Comparison of ENCODE assay signal across 1 cellular context in the genomic region with DNA sequence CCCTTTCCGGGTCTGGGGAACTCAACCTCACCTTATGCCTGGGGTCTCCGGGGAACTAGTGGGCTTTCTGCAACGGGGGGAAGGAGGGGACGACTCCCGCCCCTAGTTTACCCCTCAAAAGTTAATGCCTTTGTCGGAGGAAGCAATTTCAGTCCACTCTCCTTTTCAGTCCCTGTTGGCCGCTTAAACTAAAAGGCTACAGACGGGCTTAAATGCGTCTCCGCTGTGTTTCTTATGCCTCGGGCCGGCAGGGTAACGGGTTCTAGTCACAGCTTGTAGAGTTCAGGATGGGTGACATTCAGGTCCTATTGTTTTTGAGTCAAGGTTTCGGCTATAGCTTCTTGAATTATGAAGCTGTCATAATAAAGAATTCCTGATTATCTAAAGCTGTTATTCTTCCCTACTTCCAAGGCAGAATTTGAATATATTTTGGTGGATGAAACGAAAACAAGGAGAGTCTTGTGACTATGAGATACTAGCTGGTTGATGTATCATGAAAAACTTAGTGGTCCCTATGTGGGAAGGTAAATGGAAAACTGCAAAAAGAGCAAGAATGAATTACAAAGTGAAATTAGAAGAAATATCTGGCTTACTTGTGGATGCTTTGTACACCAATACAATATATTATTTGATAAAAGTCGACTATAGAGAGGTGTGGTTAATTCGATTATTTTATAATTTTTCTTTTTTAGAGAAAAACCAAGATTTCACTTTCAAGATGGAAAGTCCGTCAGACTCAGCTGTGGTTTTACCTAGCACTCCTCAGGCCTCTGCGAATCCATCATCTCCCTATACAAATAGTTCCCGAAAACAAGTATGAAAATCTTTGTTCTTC.
TF ChIP-seq lines count a peak whose summit lies in the region.

No MANE protein-coding gene starts in this region.

TF ChIP-seq in HEK293, 187 proteins besides CTCF, POLR2A, EP300 and RAD21 (continued from another document and continues in another):
- TF ChIP-seq, protein P1, sequence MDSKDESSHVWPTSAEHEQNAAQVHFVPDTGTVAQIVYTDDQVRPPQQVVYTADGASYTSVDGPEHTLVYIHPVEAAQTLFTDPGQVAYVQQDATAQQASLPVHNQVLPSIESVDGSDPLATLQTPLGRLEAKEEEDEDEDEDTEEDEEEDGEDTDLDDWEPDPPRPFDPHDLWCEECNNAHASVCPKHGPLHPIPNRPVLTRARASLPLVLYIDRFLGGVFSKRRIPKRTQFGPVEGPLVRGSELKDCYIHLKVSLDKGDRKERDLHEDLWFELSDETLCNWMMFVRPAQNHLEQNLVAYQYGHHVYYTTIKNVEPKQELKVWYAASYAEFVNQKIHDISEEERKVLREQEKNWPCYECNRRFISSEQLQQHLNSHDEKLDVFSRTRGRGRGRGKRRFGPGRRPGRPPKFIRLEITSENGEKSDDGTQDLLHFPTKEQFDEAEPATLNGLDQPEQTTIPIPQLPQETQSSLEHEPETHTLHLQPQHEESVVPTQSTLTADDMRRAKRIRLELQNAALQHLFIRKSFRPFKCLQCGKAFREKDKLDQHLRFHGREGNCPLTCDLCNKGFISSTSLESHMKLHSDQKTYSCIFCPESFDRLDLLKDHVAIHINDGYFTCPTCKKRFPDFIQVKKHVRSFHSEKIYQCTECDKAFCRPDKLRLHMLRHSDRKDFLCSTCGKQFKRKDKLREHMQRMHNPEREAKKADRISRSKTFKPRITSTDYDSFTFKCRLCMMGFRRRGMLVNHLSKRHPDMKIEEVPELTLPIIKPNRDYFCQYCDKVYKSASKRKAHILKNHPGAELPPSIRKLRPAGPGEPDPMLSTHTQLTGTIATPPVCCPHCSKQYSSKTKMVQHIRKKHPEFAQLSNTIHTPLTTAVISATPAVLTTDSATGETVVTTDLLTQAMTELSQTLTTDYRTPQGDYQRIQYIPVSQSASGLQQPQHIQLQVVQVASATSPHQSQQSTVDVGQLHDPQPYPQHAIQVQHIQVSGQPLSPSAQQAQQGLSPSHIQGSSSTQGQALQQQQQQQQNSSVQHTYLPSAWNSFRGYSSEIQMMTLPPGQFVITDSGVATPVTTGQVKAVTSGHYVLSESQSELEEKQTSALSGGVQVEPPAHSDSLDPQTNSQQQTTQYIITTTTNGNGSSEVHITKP (tag by site-specific recombination; IDR thresholded peaks at IDR 0.05), result peak; percentile 99
- TF ChIP-seq, protein P2, sequence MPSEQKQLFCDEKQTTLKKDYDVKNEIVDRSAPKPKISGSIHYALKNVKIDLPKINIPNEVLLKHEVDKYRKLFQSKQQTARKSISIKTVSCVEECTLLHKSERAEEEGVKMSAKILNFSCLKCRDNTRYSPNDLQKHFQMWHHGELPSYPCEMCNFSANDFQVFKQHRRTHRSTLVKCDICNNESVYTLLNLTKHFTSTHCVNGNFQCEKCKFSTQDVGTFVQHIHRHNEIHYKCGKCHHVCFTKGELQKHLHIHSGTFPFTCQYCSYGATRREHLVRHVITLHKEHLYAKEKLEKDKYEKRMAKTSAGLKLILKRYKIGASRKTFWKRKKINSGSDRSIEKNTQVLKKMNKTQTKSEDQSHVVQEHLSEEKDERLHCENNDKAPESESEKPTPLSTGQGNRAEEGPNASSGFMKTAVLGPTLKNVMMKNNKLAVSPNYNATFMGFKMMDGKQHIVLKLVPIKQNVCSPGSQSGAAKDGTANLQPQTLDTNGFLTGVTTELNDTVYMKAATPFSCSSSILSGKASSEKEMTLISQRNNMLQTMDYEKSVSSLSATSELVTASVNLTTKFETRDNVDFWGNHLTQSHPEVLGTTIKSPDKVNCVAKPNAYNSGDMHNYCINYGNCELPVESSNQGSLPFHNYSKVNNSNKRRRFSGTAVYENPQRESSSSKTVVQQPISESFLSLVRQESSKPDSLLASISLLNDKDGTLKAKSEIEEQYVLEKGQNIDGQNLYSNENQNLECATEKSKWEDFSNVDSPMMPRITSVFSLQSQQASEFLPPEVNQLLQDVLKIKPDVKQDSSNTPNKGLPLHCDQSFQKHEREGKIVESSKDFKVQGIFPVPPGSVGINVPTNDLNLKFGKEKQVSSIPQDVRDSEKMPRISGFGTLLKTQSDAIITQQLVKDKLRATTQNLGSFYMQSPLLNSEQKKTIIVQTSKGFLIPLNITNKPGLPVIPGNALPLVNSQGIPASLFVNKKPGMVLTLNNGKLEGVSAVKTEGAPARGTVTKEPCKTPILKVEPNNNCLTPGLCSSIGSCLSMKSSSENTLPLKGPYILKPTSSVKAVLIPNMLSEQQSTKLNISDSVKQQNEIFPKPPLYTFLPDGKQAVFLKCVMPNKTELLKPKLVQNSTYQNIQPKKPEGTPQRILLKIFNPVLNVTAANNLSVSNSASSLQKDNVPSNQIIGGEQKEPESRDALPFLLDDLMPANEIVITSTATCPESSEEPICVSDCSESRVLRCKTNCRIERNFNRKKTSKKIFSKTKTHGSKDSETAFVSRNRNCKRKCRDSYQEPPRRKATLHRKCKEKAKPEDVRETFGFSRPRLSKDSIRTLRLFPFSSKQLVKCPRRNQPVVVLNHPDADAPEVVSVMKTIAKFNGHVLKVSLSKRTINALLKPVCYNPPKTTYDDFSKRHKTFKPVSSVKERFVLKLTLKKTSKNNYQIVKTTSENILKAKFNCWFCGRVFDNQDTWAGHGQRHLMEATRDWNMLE (tag by site-specific recombination; conservative IDR thresholded peaks at IDR 0.05; ENCODE audit: low read depth), result peak; percentile 38; the same call in 1 of the 2 replicates
- TF ChIP-seq ZSCAN30 (tag by site-specific recombination; IDR thresholded peaks at IDR 0.05), result 0 out of 2 replicates have a peak, but pooled peaks have one; percentile 51
- no peak for TF ChIP-seq BCL11B (tag by site-specific recombination; IDR thresholded peaks at IDR 0.05; ENCODE audit: low read depth)
- no peak for TF ChIP-seq ZNF24 (tag by site-specific recombination; IDR thresholded peaks at IDR 0.05)
- peak; percentile 60 for TF ChIP-seq ZBTB48 (tag by site-specific recombination; IDR thresholded peaks at IDR 0.05)
- no peak for TF ChIP-seq ZNF701 (tag by site-specific recombination; IDR thresholded peaks at IDR 0.05)
- no peak for TF ChIP-seq MEIS1 (CRISPR knock-in tag; IDR thresholded peaks at IDR 0.05; ENCODE audit: borderline replicate concordance)
- TF ChIP-seq, protein P3, sequence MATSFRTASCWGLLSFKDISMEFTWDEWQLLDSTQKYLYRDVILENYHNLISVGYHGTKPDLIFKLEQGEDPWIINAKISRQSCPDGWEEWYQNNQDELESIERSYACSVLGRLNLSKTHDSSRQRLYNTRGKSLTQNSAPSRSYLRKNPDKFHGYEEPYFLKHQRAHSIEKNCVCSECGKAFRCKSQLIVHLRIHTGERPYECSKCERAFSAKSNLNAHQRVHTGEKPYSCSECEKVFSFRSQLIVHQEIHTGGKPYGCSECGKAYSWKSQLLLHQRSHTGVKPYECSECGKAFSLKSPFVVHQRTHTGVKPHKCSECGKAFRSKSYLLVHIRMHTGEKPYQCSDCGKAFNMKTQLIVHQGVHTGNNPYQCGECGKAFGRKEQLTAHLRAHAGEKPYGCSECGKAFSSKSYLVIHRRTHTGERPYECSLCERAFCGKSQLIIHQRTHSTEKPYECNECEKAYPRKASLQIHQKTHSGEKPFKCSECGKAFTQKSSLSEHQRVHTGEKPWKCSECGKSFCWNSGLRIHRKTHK (tag by site-specific recombination; IDR thresholded peaks at IDR 0.05), result no peak
- TF ChIP-seq ZNF292 (tag by site-specific recombination; IDR thresholded peaks at IDR 0.05; ENCODE audit: borderline replicate concordance, low read depth), result no peak
- 0 out of 2 replicates have a peak, but pooled peaks have one; percentile 2 for TF ChIP-seq SP7 (tag by site-specific recombination; IDR thresholded peaks at IDR 0.05)
- TF ChIP-seq, protein P4, sequence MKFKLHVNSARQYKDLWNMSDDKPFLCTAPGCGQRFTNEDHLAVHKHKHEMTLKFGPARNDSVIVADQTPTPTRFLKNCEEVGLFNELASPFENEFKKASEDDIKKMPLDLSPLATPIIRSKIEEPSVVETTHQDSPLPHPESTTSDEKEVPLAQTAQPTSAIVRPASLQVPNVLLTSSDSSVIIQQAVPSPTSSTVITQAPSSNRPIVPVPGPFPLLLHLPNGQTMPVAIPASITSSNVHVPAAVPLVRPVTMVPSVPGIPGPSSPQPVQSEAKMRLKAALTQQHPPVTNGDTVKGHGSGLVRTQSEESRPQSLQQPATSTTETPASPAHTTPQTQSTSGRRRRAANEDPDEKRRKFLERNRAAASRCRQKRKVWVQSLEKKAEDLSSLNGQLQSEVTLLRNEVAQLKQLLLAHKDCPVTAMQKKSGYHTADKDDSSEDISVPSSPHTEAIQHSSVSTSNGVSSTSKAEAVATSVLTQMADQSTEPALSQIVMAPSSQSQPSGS (tag by site-specific recombination; IDR thresholded peaks at IDR 0.05; ENCODE audit: low read depth), result no peak
- peak; percentile 70; the same call in 1 of the 2 replicates for TF ChIP-seq ZNF660 (tag by site-specific recombination; IDR thresholded peaks at IDR 0.05)
- TF ChIP-seq ZNF76 (tag by site-specific recombination; IDR thresholded peaks at IDR 0.05; ENCODE audit: borderline replicate concordance, low read depth), result 0 out of 2 replicates have a peak, but pooled peaks have one; percentile 8
- TF ChIP-seq, protein P5, sequence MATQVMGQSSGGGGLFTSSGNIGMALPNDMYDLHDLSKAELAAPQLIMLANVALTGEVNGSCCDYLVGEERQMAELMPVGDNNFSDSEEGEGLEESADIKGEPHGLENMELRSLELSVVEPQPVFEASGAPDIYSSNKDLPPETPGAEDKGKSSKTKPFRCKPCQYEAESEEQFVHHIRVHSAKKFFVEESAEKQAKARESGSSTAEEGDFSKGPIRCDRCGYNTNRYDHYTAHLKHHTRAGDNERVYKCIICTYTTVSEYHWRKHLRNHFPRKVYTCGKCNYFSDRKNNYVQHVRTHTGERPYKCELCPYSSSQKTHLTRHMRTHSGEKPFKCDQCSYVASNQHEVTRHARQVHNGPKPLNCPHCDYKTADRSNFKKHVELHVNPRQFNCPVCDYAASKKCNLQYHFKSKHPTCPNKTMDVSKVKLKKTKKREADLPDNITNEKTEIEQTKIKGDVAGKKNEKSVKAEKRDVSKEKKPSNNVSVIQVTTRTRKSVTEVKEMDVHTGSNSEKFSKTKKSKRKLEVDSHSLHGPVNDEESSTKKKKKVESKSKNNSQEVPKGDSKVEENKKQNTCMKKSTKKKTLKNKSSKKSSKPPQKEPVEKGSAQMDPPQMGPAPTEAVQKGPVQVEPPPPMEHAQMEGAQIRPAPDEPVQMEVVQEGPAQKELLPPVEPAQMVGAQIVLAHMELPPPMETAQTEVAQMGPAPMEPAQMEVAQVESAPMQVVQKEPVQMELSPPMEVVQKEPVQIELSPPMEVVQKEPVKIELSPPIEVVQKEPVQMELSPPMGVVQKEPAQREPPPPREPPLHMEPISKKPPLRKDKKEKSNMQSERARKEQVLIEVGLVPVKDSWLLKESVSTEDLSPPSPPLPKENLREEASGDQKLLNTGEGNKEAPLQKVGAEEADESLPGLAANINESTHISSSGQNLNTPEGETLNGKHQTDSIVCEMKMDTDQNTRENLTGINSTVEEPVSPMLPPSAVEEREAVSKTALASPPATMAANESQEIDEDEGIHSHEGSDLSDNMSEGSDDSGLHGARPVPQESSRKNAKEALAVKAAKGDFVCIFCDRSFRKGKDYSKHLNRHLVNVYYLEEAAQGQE (tag by site-specific recombination; IDR thresholded peaks at IDR 0.05), result peak; percentile 9; the same call in 1 of the 2 replicates
- 0 out of 2 replicates have a peak, but pooled peaks have one; percentile 1 for TF ChIP-seq ZNF341 (tag by site-specific recombination; IDR thresholded peaks at IDR 0.05; ENCODE audit: low read depth)
- TF ChIP-seq GLIS1 (tag by site-specific recombination; IDR thresholded peaks at IDR 0.05), result no peak
- TF ChIP-seq YY1 (tag by site-specific recombination; IDR thresholded peaks at IDR 0.05), result no peak; the same call in 1 of the 2 replicates
- TF ChIP-seq ZNF610 (tag by site-specific recombination; IDR thresholded peaks at IDR 0.05; ENCODE audit: borderline replicate concordance), result no peak
- no peak for TF ChIP-seq GLI4 (tag by site-specific recombination; IDR thresholded peaks at IDR 0.05)
- no peak for TF ChIP-seq ZNF133 (tag by site-specific recombination; IDR thresholded peaks at IDR 0.05)
- TF ChIP-seq ZNF23 (tag by site-specific recombination; IDR thresholded peaks at IDR 0.05; ENCODE audit: borderline replicate concordance), result no peak
- 0 out of 2 replicates have a peak, but pooled peaks have one; percentile 8 for TF ChIP-seq ZBTB21 (tag by site-specific recombination; IDR thresholded peaks at IDR 0.05)
- TF ChIP-seq ZNF138 (tag by site-specific recombination; IDR thresholded peaks at IDR 0.05; ENCODE audit: borderline replicate concordance), result no peak
- TF ChIP-seq MZF1 (tag by site-specific recombination; IDR thresholded peaks at IDR 0.05; ENCODE audit: borderline replicate concordance), result peak; percentile 88; the same call in 1 of the 2 replicates
- no peak for TF ChIP-seq ZFP41 (tag by site-specific recombination; IDR thresholded peaks at IDR 0.05; ENCODE audit: borderline replicate concordance)
- TF ChIP-seq KLF1 (tag by site-specific recombination; IDR thresholded peaks at IDR 0.05), result no peak
- TF ChIP-seq, protein P6, sequence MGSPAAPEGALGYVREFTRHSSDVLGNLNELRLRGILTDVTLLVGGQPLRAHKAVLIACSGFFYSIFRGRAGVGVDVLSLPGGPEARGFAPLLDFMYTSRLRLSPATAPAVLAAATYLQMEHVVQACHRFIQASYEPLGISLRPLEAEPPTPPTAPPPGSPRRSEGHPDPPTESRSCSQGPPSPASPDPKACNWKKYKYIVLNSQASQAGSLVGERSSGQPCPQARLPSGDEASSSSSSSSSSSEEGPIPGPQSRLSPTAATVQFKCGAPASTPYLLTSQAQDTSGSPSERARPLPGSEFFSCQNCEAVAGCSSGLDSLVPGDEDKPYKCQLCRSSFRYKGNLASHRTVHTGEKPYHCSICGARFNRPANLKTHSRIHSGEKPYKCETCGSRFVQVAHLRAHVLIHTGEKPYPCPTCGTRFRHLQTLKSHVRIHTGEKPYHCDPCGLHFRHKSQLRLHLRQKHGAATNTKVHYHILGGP (tag by site-specific recombination; IDR thresholded peaks at IDR 0.05), result no peak
- TF ChIP-seq, protein P7, sequence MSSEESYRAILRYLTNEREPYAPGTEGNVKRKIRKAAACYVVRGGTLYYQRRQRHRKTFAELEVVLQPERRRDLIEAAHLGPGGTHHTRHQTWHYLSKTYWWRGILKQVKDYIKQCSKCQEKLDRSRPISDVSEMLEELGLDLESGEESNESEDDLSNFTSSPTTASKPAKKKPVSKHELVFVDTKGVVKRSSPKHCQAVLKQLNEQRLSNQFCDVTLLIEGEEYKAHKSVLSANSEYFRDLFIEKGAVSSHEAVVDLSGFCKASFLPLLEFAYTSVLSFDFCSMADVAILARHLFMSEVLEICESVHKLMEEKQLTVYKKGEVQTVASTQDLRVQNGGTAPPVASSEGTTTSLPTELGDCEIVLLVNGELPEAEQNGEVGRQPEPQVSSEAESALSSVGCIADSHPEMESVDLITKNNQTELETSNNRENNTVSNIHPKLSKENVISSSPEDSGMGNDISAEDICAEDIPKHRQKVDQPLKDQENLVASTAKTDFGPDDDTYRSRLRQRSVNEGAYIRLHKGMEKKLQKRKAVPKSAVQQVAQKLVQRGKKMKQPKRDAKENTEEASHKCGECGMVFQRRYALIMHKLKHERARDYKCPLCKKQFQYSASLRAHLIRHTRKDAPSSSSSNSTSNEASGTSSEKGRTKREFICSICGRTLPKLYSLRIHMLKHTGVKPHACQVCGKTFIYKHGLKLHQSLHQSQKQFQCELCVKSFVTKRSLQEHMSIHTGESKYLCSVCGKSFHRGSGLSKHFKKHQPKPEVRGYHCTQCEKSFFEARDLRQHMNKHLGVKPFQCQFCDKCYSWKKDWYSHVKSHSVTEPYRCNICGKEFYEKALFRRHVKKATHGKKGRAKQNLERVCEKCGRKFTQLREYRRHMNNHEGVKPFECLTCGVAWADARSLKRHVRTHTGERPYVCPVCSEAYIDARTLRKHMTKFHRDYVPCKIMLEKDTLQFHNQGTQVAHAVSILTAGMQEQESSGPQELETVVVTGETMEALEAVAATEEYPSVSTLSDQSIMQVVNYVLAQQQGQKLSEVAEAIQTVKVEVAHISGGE (tag by site-specific recombination; conservative IDR thresholded peaks at IDR 0.05; ENCODE audit: low read depth), result peak; percentile 60
- peak; percentile 1; the same call in 1 of the 2 replicates for TF ChIP-seq ZBTB7A (tag by site-specific recombination; IDR thresholded peaks at IDR 0.05; ENCODE audit: low read depth)
